ENCODE assay signal across 21 cellular contexts in genomic region chr1:170863600-170863999, GRCh38.
"Had no signal": no experiment of that assay in that cellular context is flagged by ENCODE, and none has a peak within 500 bp of the region (broad histone marks: within the 10 kb centered on the region; RNA-seq: fewer than 3 reads in every experiment).

No MANE protein-coding gene starts in this region.

- H3K27ac ChIP-seq: skin epidermis, upper lobe of right lung, VCaP had no signal

- H3K4me3 ChIP-seq: ascending aorta, lung, skin epidermis, upper lobe of right lung had no signal

- H3K27me3 ChIP-seq: ascending aorta, upper lobe of right lung had no signal

- H3K9me3 ChIP-seq: ascending aorta, upper lobe of right lung had no signal

- H3K36me3 ChIP-seq: ascending aorta, upper lobe of right lung had no signal

- DNase-seq: activated CD4-positive, alpha-beta T cell treated with anti-CD3 and anti-CD28 coated beads, Interleukin-2, amount 50 U/mL, for 1 hour; activated CD4-positive, CD25-positive, alpha-beta regulatory T cell treated with anti-CD3 and anti-CD28 coated beads, Interleukin-2, amount 50 U/mL, for 72 hours; activated CD8-positive, alpha-beta memory T cell treated with anti-CD3 and anti-CD28 coated beads, Interleukin-2, amount 50 U/mL, for 4 hours; activated effector memory CD4-positive, alpha-beta T cell treated with Interleukin-2 at 50 U/mL for 16 hours; activated naive CD4-positive, alpha-beta T cell treated with anti-CD3 and anti-CD28 coated beads, Interleukin-2, amount 50 U/mL, for 16 hours; activated T-cell treated with anti-CD3 and anti-CD28 coated beads, Interleukin-2, amount 50 U/mL, for 4 hours; cerebellar nuclear complex; effector CD4-positive, alpha-beta T cell; hippocampal formation; midbrain; nephron progenitor cell; occipital lobe; retina; stimulated activated naive CD8-positive, alpha-beta T cell treated with anti-CD3 and anti-CD28 coated beads, Interleukin-15, amount 100 ng/mL, for 72 hours; T-cell; T-helper 9 cell; upper lobe of right lung had no signal
